ENCODE assay signal across 12 cellular contexts in genomic region chr2:215880970-215881369, GRCh38.
DNase-seq lines count a peak whose midpoint lies in the region; ATAC-seq and TF ChIP-seq lines count a peak whose summit lies in the region.
"Had no signal": no experiment of that assay in that cellular context is flagged by ENCODE, and none has a peak within 500 bp of the region (broad histone marks: within the 10 kb centered on the region; RNA-seq: fewer than 3 reads in every experiment).

No MANE protein-coding gene starts in this region.

- H3K9me3 Mint-ChIP-seq in H9: peaks cover 0 to 5% of the 10 kb centered on the region in 2 experiments; a peak in 3 of 5 replicates

- no peak overlapping the region for H3K4me3 Mint-ChIP-seq in H9
- H3K4me3 Mint-ChIP-seq: activated naive CD8-positive, alpha-beta T cell treated with anti-CD3 and anti-CD28 coated beads, Interleukin-2, amount 10 ng/mL, durations not matched to agents 7 days and 5 days had no signal

- 0 out of 2 replicates have a peak, but pooled peaks cover 2% of the 10 kb centered on the region for H3K27me3 Mint-ChIP-seq in H9 (ENCODE audit: low read depth)

- H3K4me3 ChIP-seq in H7 (ENCODE audit: insufficient read depth, low read depth, low read length): no peak overlapping the region
- H3K4me3 ChIP-seq: BLaER1, lower lobe of right lung, upper lobe of left lung had no signal

- ATAC-seq in GM19463 (IDR thresholded peaks at IDR 0.05; ENCODE audit: unreplicated experiment) (peak; percentile 80), HG03066 (IDR thresholded peaks at IDR 0.05; ENCODE audit: low read depth, unreplicated experiment) (peak; percentile 48)
- ATAC-seq: lower lobe of right lung had no signal

- TF ChIP-seq CTCF in H9 (conservative IDR thresholded peaks at IDR 0.05): no peak

- no peak overlapping the region for H3K27ac ChIP-seq in H9 (ENCODE audit: insufficient read length, low read depth, low read length)
- H3K27ac ChIP-seq: BLaER1, lower lobe of right lung, upper lobe of left lung had no signal

- H2BK5ac ChIP-seq in H9 (ENCODE audit: insufficient read length, low read length): no peak overlapping the region

- no peak overlapping the region for H4K5ac ChIP-seq in H9 (ENCODE audit: insufficient read length, low read depth, low read length)

- no peaks in the 10 kb centered on the region for H3K79me2 ChIP-seq in H9 (ENCODE audit: insufficient read depth, low read length)

- no peak overlapping the region for H3K4me2 ChIP-seq in H9 (ENCODE audit: insufficient read depth, insufficient read length, low read length)
- H3K4me2 ChIP-seq: BLaER1 had no signal

- WGBS in H9 (ENCODE audit: extremely low coverage, insufficient read length, low lambda C conversion rate): no CpG with 5 or more reads among the region's 4 CpGs

- H3K9me3 ChIP-seq in H9 (ENCODE audit: control insufficient read depth, low read depth, low read length): no peaks in the 10 kb centered on the region
- H3K9me3 ChIP-seq: BLaER1, lower lobe of right lung, upper lobe of left lung had no signal

- H3K23me2 ChIP-seq in H9 (ENCODE audit: insufficient read length, low read depth, low read length, poor library complexity, severe bottlenecking): no peaks in the 10 kb centered on the region

- no peak overlapping the region for H4K8ac ChIP-seq in H9 (replicated peaks; ENCODE audit: insufficient read length, low read depth, low read length)

- no peak overlapping the region for H3K4ac ChIP-seq in H9 (ENCODE audit: low read depth, low read length)

- no peak overlapping the region for H2AK5ac ChIP-seq in H9 (ENCODE audit: insufficient read length, low read length)

- no peaks in the 10 kb centered on the region for H3K79me1 ChIP-seq in H9 (ENCODE audit: insufficient read depth, low read depth, low read length, poor library complexity, severe bottlenecking)

- H3K36me3 ChIP-seq in H7 (replicated peaks; ENCODE audit: control insufficient read depth, insufficient read depth, low read length): no peaks in the 10 kb centered on the region
- H3K36me3 ChIP-seq: BLaER1, lower lobe of right lung, upper lobe of left lung had no signal

- H3K27me3 ChIP-seq in H9 (ENCODE audit: insufficient read depth, low read length) (no peaks in the 10 kb centered on the region), H7 (ENCODE audit: control insufficient read depth, insufficient read depth, low read length) (no peaks in the 10 kb centered on the region)
- H3K27me3 ChIP-seq: BLaER1, upper lobe of left lung had no signal

- no peak overlapping the region for H3K14ac ChIP-seq in H9 (ENCODE audit: insufficient read depth, low read length)

- no peak overlapping the region for H2BK12ac ChIP-seq in H9 (ENCODE audit: insufficient read length, low read depth, low read length)

- peaks cover 0 to 11% of the 10 kb centered on the region in 2 experiments; a peak in 1 of 4 replicates for H3K4me1 Mint-ChIP-seq in H9
- H3K4me1 Mint-ChIP-seq: activated naive CD8-positive, alpha-beta T cell treated with anti-CD3 and anti-CD28 coated beads, Interleukin-2, amount 10 ng/mL, durations not matched to agents 7 days and 5 days had no signal

- H2BK15ac ChIP-seq in H9 (ENCODE audit: low read depth, low read length): no peak overlapping the region

- no peak overlapping the region for H3K27ac Mint-ChIP-seq in H9
- H3K27ac Mint-ChIP-seq: activated naive CD8-positive, alpha-beta T cell treated with anti-CD3 and anti-CD28 coated beads, Interleukin-2, amount 10 ng/mL, durations not matched to agents 7 days and 5 days had no signal

- peak; percentile 5 for DNase-seq in DMS53 treated with DMSO at 0.1 percent for 48 hours (lab: John Stamatoyannopoulos, UW; ENCODE audit: unreplicated experiment)
- DNase-seq in SHP77 treated with DMSO at 0.1 percent for 48 hours (lab: John Stamatoyannopoulos, UW): peak; percentile 35
- DNase-seq in H9: no peak
- DNase-seq in H7: no peak
- DNase-seq in T-helper 1 cell: no peak
- DNase-seq in activated naive CD4-positive, alpha-beta T cell (lab: John Stamatoyannopoulos, UW): no peak
- DNase-seq: activated naive CD8-positive, alpha-beta T cell treated with anti-CD3 and anti-CD28 coated beads, Interleukin-2, amount 10 ng/mL, durations not matched to agents 7 days and 5 days; lower lobe of right lung; upper lobe of left lung had no signal

- H3K56ac ChIP-seq in H9 (ENCODE audit: insufficient read length, low read depth, low read length): no peak overlapping the region

- no peaks in the 10 kb centered on the region for H4K20me1 ChIP-seq in H9 (ENCODE audit: control insufficient read depth, insufficient read depth, insufficient read length)
- H4K20me1 ChIP-seq: BLaER1 had no signal

- H3K23ac ChIP-seq in H9 (ENCODE audit: insufficient read length, low read depth, low read length): no peak overlapping the region

- no peak overlapping the region for H2AFZ ChIP-seq in H9 (ENCODE audit: low read length)

- no peak overlapping the region for H3K9ac ChIP-seq in H9 (ENCODE audit: extremely low read depth, insufficient read length, low read length)
- H3K9ac ChIP-seq: BLaER1 had no signal

- H3K36me3 Mint-ChIP-seq in H9 (ENCODE audit: insufficient read depth in 1 of 3, low read depth in 3 of 3): peaks cover 0 to 2% (median 0%) of the 10 kb centered on the region in 3 experiments; a peak in 2 of 7 replicates
- H3K36me3 Mint-ChIP-seq: activated naive CD8-positive, alpha-beta T cell treated with anti-CD3 and anti-CD28 coated beads, Interleukin-2, amount 10 ng/mL, durations not matched to agents 7 days and 5 days had no signal

- H2BK120ac ChIP-seq in H9 (ENCODE audit: low read depth, low read length, poor library complexity, severe bottlenecking): no peak overlapping the region

- H3K18ac ChIP-seq in H9 (ENCODE audit: insufficient read length, low read depth, low read length): no peak overlapping the region

- H2BK20ac ChIP-seq in H9 (ENCODE audit: low read depth, low read length, poor library complexity, severe bottlenecking): no peak overlapping the region

- no peak overlapping the region for H4K91ac ChIP-seq in H9 (ENCODE audit: insufficient read length, low read depth, low read length)

- H3T11ph ChIP-seq in H9 (ENCODE audit: low read length): no peak overlapping the region

- no peaks in the 10 kb centered on the region for H3K4me1 ChIP-seq in H9 (ENCODE audit: insufficient read depth, low read length)
- H3K4me1 ChIP-seq: BLaER1, upper lobe of left lung had no signal

Comparison
In these comparisons a context has a peak if more than half of its experiments do, and no peak if none do; other contexts are left out.
1. DNase-seq: peak in DMS53 treated with DMSO at 0.1 percent for 48 hours (single experiment) and SHP77 treated with DMSO at 0.1 percent for 48 hours (single experiment); none in H9 (single experiment), H7 (single experiment), T-helper 1 cell (0 of 5) and activated naive CD4-positive, alpha-beta T cell (0 of 4).